Comparison of ENCODE assay signal across 38 cellular contexts in the genomic region with DNA sequence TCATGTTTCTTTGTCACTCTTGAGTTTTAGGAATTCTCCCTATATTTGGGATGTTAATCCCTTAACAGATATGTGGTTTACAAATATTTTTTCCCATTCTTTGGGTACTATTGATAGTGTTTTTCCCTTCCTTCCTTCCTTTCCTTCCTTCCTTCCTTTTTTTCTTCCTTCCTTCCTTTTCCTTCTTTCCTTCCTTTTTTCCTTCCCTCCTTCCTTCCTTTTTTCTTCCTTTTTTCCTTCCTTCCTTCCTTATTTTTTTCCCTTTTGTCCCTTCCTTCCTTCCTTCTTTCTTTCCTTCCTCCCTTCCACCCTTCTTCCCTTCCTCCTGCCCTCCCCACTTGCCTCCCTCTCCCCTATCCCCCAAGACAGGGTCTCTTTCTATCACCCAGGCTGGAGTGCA.
"Had no signal": no experiment of that assay in that cellular context is flagged by ENCODE, and none has a peak within 500 bp of the region (broad histone marks: within the 10 kb centered on the region; RNA-seq: fewer than 3 reads in every experiment).

No MANE protein-coding gene starts in this region.

- H3K4me1 ChIP-seq: adrenal gland, ascending aorta, body of pancreas, breast epithelium had no signal

- H3K4me1 Mint-ChIP-seq: activated naive CD4-positive, alpha-beta T cell treated with anti-CD3 and anti-CD28 coated beads, Interleukin-2, amount 10 ng/mL, durations not matched to agents 7 days and 5 days; activated naive CD4-positive, alpha-beta T cell treated with anti-CD3 and anti-CD28 coated beads, Interleukin-2, amount 50 U/mL, for 24 hours; activated naive CD8-positive, alpha-beta T cell treated with anti-CD3 and anti-CD28 coated beads for 36 hours; activated naive CD8-positive, alpha-beta T cell treated with anti-CD3 and anti-CD28 coated beads, Interleukin-2, amount 10 ng/mL, durations not matched to agents 7 days and 5 days; activated naive CD8-positive, alpha-beta T cell treated with anti-CD3 and anti-CD28 coated beads, Interleukin-2, amount 50 U/mL, for 24 hours; activated T-helper 17 cell treated with anti-CD3 and anti-CD28 coated beads, Interleukin-2, amount 50 U/mL, for 72 hours; brain; central memory CD8-positive, alpha-beta T cell had no signal

- H3K36me3 ChIP-seq: adrenal gland, ascending aorta, brain microvascular endothelial cell, breast epithelium, cardiac muscle cell had no signal

- H3K36me3 Mint-ChIP-seq: activated naive CD4-positive, alpha-beta T cell treated with anti-CD3 and anti-CD28 coated beads, Interleukin-2, amount 10 ng/mL, durations not matched to agents 7 days and 5 days; activated naive CD4-positive, alpha-beta T cell treated with anti-CD3 and anti-CD28 coated beads, Interleukin-2, amount 50 U/mL, for 24 hours; activated naive CD8-positive, alpha-beta T cell; activated naive CD8-positive, alpha-beta T cell treated with anti-CD3 and anti-CD28 coated beads for 36 hours; activated naive CD8-positive, alpha-beta T cell treated with anti-CD3 and anti-CD28 coated beads, Interleukin-2, amount 10 ng/mL, durations not matched to agents 7 days and 5 days had no signal

- H3K4me3 ChIP-seq: adrenal gland, ascending aorta, body of pancreas, breast epithelium, cardiac muscle cell had no signal

- ATAC-seq: activated naive CD4-positive, alpha-beta T cell treated with anti-CD3 and anti-CD28 coated beads, Interleukin-2, amount 50 U/mL, for 72 hours; activated naive CD8-positive, alpha-beta T cell treated with anti-CD3 and anti-CD28 coated beads, Interleukin-2, amount 50 U/mL, for 24 hours; activated T-cell treated with anti-CD3 and anti-CD28 coated beads, Interleukin-2, amount 50 U/mL, for 4 hours; activated T-cell treated with anti-CD3 and anti-CD28 coated beads, Interleukin-2, amount 50 U/mL, for 72 hours; activated T-helper 17 cell treated with anti-CD3 and anti-CD28 coated beads, Interleukin-2, amount 50 U/mL, for 72 hours; body of pancreas had no signal

- H3K9me3 Mint-ChIP-seq: activated naive CD8-positive, alpha-beta T cell treated with anti-CD3 and anti-CD28 coated beads, Interleukin-2, amount 10 ng/mL, durations not matched to agents 7 days and 5 days; activated T-helper 1 cell treated with anti-CD3 and anti-CD28 coated beads, Interleukin-12 subunit alpha, Interleukin-12 subunit beta, Interleukin-2, Interleukin-4 antibody, amounts not matched to agents 30 ng/mL and 10 ng/mL and 1 ng/mL, durations not matched to agents 14 hours and 24 hours and 36 hours; activated T-helper 2 cell treated with anti-CD3 and anti-CD28 coated beads, Interferon-gamma antibody, Interleukin-2, Interleukin-4, amounts not matched to agents 10 μg/mL and 5 μg/mL and 100 μg/mL, durations not matched to agents 14 hours and 24 hours and 36 hours had no signal

- DNase-seq: activated effector memory CD4-positive, alpha-beta T cell treated with anti-CD3 and anti-CD28 coated beads, Interleukin-2, amount 50 U/mL, for 16 hours; activated effector memory CD4-positive, alpha-beta T cell treated with Interleukin-2 at 50 U/mL for 16 hours; activated gamma-delta T cell; activated gamma-delta T cell treated with Interleukin-2 at 50 U/mL for 16 hours; activated naive CD4-positive, alpha-beta T cell; activated naive CD4-positive, alpha-beta T cell treated with anti-CD3 and anti-CD28 coated beads for 36 hours; activated naive CD4-positive, alpha-beta T cell treated with anti-CD3 and anti-CD28 coated beads, Interleukin-2, amount 10 ng/mL, durations not matched to agents 7 days and 5 days; activated naive CD4-positive, alpha-beta T cell treated with anti-CD3 and anti-CD28 coated beads, Interleukin-2, amount 50 U/mL, for 16 hours; activated naive CD4-positive, alpha-beta T cell treated with Interleukin-2 at 50 U/mL for 16 hours; activated naive CD8-positive, alpha-beta T cell treated with anti-CD3 and anti-CD28 coated beads for 36 hours; activated naive CD8-positive, alpha-beta T cell treated with anti-CD3 and anti-CD28 coated beads, Interleukin-2, amount 10 ng/mL, durations not matched to agents 7 days and 5 days; activated naive CD8-positive, alpha-beta T cell treated with anti-CD3 and anti-CD28 coated beads, Interleukin-2, amount 50 U/mL, for 24 hours; activated T-cell treated with anti-CD3 and anti-CD28 coated beads, Interleukin-2, amount 50 U/mL, for 1 hour; activated T-cell treated with anti-CD3 and anti-CD28 coated beads, Interleukin-2, amount 50 U/mL, for 24 hours; activated T-cell treated with anti-CD3 and anti-CD28 coated beads, Interleukin-2, amount 50 U/mL, for 4 hours; activated T-cell treated with anti-CD3 and anti-CD28 coated beads, Interleukin-2, amount 50 U/mL, for 48 hours; activated T-cell treated with anti-CD3 and anti-CD28 coated beads, Interleukin-2, amount 50 U/mL, for 72 hours; adrenal gland; amniotic stem cell; amygdala; anterior cingulate cortex; aorta; body of pancreas; brain microvascular endothelial cell; caudate nucleus; central memory CD4-positive, alpha-beta T cell; cerebellar nuclear complex had no signal

- H3K27ac ChIP-seq: adrenal gland, ascending aorta, body of pancreas, brain microvascular endothelial cell, breast epithelium, cardiac muscle cell had no signal

- H3K4me3 Mint-ChIP-seq: activated naive CD4-positive, alpha-beta T cell treated with anti-CD3 and anti-CD28 coated beads for 36 hours; activated naive CD4-positive, alpha-beta T cell treated with anti-CD3 and anti-CD28 coated beads, Interleukin-2, amount 10 ng/mL, durations not matched to agents 7 days and 5 days; activated naive CD4-positive, alpha-beta T cell treated with anti-CD3 and anti-CD28 coated beads, Interleukin-2, amount 50 U/mL, for 24 hours; activated naive CD8-positive, alpha-beta T cell; activated naive CD8-positive, alpha-beta T cell treated with anti-CD3 and anti-CD28 coated beads for 36 hours; activated naive CD8-positive, alpha-beta T cell treated with anti-CD3 and anti-CD28 coated beads, Interleukin-2, amount 10 ng/mL, durations not matched to agents 7 days and 5 days; activated naive CD8-positive, alpha-beta T cell treated with anti-CD3 and anti-CD28 coated beads, Interleukin-2, amount 50 U/mL, for 24 hours; activated T-cell treated with anti-CD3 and anti-CD28 coated beads, Interleukin-2, amount 50 U/mL, for 24 hours; activated T-cell treated with anti-CD3 and anti-CD28 coated beads, Interleukin-2, amount 50 U/mL, for 4 hours; activated T-cell treated with anti-CD3 and anti-CD28 coated beads, Interleukin-2, amount 50 U/mL, for 72 hours; activated T-helper 1 cell treated with anti-CD3 and anti-CD28 coated beads, Interleukin-12 subunit alpha, Interleukin-12 subunit beta, Interleukin-2, Interleukin-4 antibody, amounts not matched to agents 30 ng/mL and 10 ng/mL and 1 ng/mL, durations not matched to agents 14 hours and 24 hours and 36 hours; activated T-helper 17 cell treated with anti-CD3 and anti-CD28 coated beads, Interleukin-2, amount 50 U/mL, for 72 hours; brain; central memory CD8-positive, alpha-beta T cell had no signal

- H3K9me3 ChIP-seq: adrenal gland, ascending aorta, body of pancreas, breast epithelium had no signal

- H3K27ac Mint-ChIP-seq: activated naive CD4-positive, alpha-beta T cell treated with anti-CD3 and anti-CD28 coated beads for 36 hours; activated naive CD4-positive, alpha-beta T cell treated with anti-CD3 and anti-CD28 coated beads, Interleukin-2, amount 10 ng/mL, durations not matched to agents 7 days and 5 days; activated naive CD4-positive, alpha-beta T cell treated with anti-CD3 and anti-CD28 coated beads, Interleukin-2, amount 50 U/mL, for 24 hours; activated naive CD4-positive, alpha-beta T cell treated with anti-CD3 and anti-CD28 coated beads, Interleukin-2, amount 50 U/mL, for 72 hours; activated naive CD8-positive, alpha-beta T cell; activated naive CD8-positive, alpha-beta T cell treated with anti-CD3 and anti-CD28 coated beads for 36 hours; activated naive CD8-positive, alpha-beta T cell treated with anti-CD3 and anti-CD28 coated beads, Interleukin-2, amount 10 ng/mL, durations not matched to agents 7 days and 5 days; activated naive CD8-positive, alpha-beta T cell treated with anti-CD3 and anti-CD28 coated beads, Interleukin-2, amount 50 U/mL, for 24 hours; activated T-cell treated with anti-CD3 and anti-CD28 coated beads, Interleukin-2, amount 50 U/mL, for 24 hours; activated T-cell treated with anti-CD3 and anti-CD28 coated beads, Interleukin-2, amount 50 U/mL, for 72 hours; activated T-helper 1 cell treated with anti-CD3 and anti-CD28 coated beads, Interleukin-12 subunit alpha, Interleukin-12 subunit beta, Interleukin-2, Interleukin-4 antibody, amounts not matched to agents 30 ng/mL and 10 ng/mL and 1 ng/mL, durations not matched to agents 14 hours and 24 hours and 36 hours; activated T-helper 17 cell treated with anti-CD3 and anti-CD28 coated beads, Interleukin-2, amount 50 U/mL, for 72 hours; activated T-helper 2 cell treated with anti-CD3 and anti-CD28 coated beads, Interferon-gamma antibody, Interleukin-2, Interleukin-4, amounts not matched to agents 10 μg/mL and 5 μg/mL and 100 μg/mL, durations not matched to agents 14 hours and 24 hours and 36 hours; brain had no signal
